Comparison of ENCODE assay signal across 1 cellular context in genomic region chr5:141529873-141530272, GRCh38.
TF ChIP-seq lines count a peak whose summit lies in the region.

No MANE protein-coding gene starts in this region.

TF ChIP-seq in GM12878, 131 proteins besides CTCF, POLR2A, EP300 and RAD21 (continued from another document and continues in another):
- TF ChIP-seq PRDM15 (CRISPR knock-in tag; IDR thresholded peaks at IDR 0.05) (no peak), ZNF384 (IDR thresholded peaks at IDR 0.05; ENCODE audit: borderline replicate concordance, low read depth, low read length) (no peak), EZH2 (IDR thresholded peaks at IDR 0.05; ENCODE audit: borderline replicate concordance, control insufficient read depth, low read depth, low read length) (no peak), RELA (IDR thresholded peaks at IDR 0.05; ENCODE audit: borderline replicate concordance, partially characterized antibody) (no peak), TBL1XR1 (IDR thresholded peaks at IDR 0.05; ENCODE audit: low read depth, low read length) (no peak), TCF3 (IDR thresholded peaks at IDR 0.05; ENCODE audit: borderline replicate concordance, insufficient read depth, low read depth, low read length) (peak; percentile 87; the same call in 1 of the 2 replicates), MLLT1 (IDR thresholded peaks at IDR 0.05) (no peak), JUND (IDR thresholded peaks at IDR 0.05; ENCODE audit: low read depth, low read length) (no peak), ZNF622 (IDR thresholded peaks at IDR 0.05) (no peak), CBFB (IDR thresholded peaks at IDR 0.05; ENCODE audit: low read depth) (0 out of 2 replicates have a peak, but pooled peaks have one; percentile 19), TAF1 (IDR thresholded peaks at IDR 0.05; ENCODE audit: borderline replicate concordance, low read depth, low read length) (no peak), MEF2A (IDR thresholded peaks at IDR 0.05; ENCODE audit: insufficient read depth, low read depth, low read length) (no peak), KDM1A (IDR thresholded peaks at IDR 0.05; ENCODE audit: borderline replicate concordance) (no peak), NFIC (IDR thresholded peaks at IDR 0.05; ENCODE audit: low read depth, low read length) (peak; percentile 43; the same call in 1 of the 2 replicates), USF2 (IDR thresholded peaks at IDR 0.05; ENCODE audit: borderline replicate concordance, low read depth, low read length) (no peak), BHLHE40 (IDR thresholded peaks at IDR 0.05; ENCODE audit: borderline replicate concordance in 1 of 2, low read depth in 2 of 2, low read length in 1 of 2) (0 out of 4 replicates have a peak, but pooled peaks of 1 of the 2 experiments have one; percentile 61), HDAC6 (IDR thresholded peaks at IDR 0.05; ENCODE audit: unreplicated experiment) (no peak), ZNF687 (IDR thresholded peaks at IDR 0.05) (no peak), STAT1 (conservative IDR thresholded peaks at IDR 0.05) (no peak), BCL11A (IDR thresholded peaks at IDR 0.05; ENCODE audit: low read depth, low read length) (no peak), NKRF (conservative IDR thresholded peaks at IDR 0.05) (no peak), ELK1 (IDR thresholded peaks at IDR 0.05; ENCODE audit: low read depth, low read length) (no peak), IKZF2 (IDR thresholded peaks at IDR 0.05) (peak; percentile 52 to 55; a peak in 2 of 4 replicates), IRF4 (IDR thresholded peaks at IDR 0.05; ENCODE audit: low read depth, low read length) (no peak), ZBTB4 (CRISPR knock-in tag; IDR thresholded peaks at IDR 0.05) (no peak), ASH2L (IDR thresholded peaks at IDR 0.05; ENCODE audit: borderline replicate concordance, low read depth) (no peak), STAT3 (IDR thresholded peaks at IDR 0.05; ENCODE audit: low read depth, low read length) (no peak), ZNF274 (IDR thresholded peaks at IDR 0.05; ENCODE audit: insufficient read depth, insufficient read length) (no peak), RELB (IDR thresholded peaks at IDR 0.05; ENCODE audit: low read depth) (peak; percentile 34; the same call in 1 of the 2 replicates), TARDBP (IDR thresholded peaks at IDR 0.05; ENCODE audit: borderline replicate concordance) (no peak), MAX (IDR thresholded peaks at IDR 0.05; ENCODE audit: low read depth, low read length) (no peak), ZSCAN29 (IDR thresholded peaks at IDR 0.05) (no peak), POU2F2 (IDR thresholded peaks at IDR 0.05; ENCODE audit: borderline replicate concordance, low read depth, low read length) (no peak), TCF12 (IDR thresholded peaks at IDR 0.05; ENCODE audit: low read depth, low read length) (peak; percentile 93), RUNX3 (IDR thresholded peaks at IDR 0.05; ENCODE audit: low read length) (peak; percentile 79), KAT2A (conservative IDR thresholded peaks at IDR 0.05; ENCODE audit: control insufficient read depth, low read depth, low read length) (no peak), CBX5 (IDR thresholded peaks at IDR 0.05; ENCODE audit: low read depth) (no peak), POLR2AphosphoS5 (IDR thresholded peaks at IDR 0.05; ENCODE audit: low read length) (no peak), CREM (IDR thresholded peaks at IDR 0.05; ENCODE audit: low read depth) (peak; percentile 52; the same call in 1 of the 2 replicates), SMAD1 (IDR thresholded peaks at IDR 0.05; ENCODE audit: low read depth, partially characterized antibody) (no peak), FOXM1 (IDR thresholded peaks at IDR 0.05; ENCODE audit: low read depth, low read length) (no peak), MTA3 (IDR thresholded peaks at IDR 0.05; ENCODE audit: borderline replicate concordance, low read length) (no peak), NR2C1 (IDR thresholded peaks at IDR 0.05) (no peak), NR2F1 (conservative IDR thresholded peaks at IDR 0.05) (peak; percentile 87), RFX5 (IDR thresholded peaks at IDR 0.05; ENCODE audit: low read depth, low read length) (no peak), ATF3 (IDR thresholded peaks at IDR 0.05; ENCODE audit: borderline replicate concordance, extremely low read depth, low read depth, low read length) (no peak)
